2 cellular contexts compared by ENCODE assay signal in genomic region chr20:2692886-2693285, GRCh38.
TF ChIP-seq lines count a peak whose summit lies in the region.

No MANE protein-coding gene starts in this region.

TF ChIP-seq in HEK293, 187 proteins besides CTCF, POLR2A, EP300 and RAD21:
- TF ChIP-seq, protein P1, sequence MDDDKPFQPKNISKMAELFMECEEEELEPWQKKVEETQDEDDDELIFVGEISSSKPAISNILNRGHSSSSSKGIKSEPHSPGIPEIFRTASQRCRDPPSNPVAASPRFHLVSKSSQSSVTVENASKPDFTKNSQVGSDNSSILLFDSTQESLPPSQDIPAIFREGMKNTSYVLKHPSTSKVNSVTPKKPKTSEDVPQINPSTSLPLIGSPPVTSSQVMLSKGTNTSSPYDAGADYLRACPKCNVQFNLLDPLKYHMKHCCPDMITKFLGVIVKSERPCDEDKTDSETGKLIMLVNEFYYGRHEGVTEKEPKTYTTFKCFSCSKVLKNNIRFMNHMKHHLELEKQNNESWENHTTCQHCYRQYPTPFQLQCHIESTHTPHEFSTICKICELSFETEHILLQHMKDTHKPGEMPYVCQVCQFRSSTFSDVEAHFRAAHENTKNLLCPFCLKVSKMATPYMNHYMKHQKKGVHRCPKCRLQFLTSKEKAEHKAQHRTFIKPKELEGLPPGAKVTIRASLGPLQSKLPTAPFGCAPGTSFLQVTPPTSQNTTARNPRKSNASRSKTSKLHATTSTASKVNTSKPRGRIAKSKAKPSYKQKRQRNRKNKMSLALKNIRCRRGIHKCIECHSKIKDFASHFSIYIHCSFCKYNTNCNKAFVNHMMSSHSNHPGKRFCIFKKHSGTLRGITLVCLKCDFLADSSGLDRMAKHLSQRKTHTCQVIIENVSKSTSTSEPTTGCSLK (tag by site-specific recombination; IDR thresholded peaks at IDR 0.05) = no peak
- TF ChIP-seq ZNF175 (tag by site-specific recombination; IDR thresholded peaks at IDR 0.05) (no peak), OSR2 (tag by site-specific recombination; IDR thresholded peaks at IDR 0.05) (no peak), ZNF600 (tag by site-specific recombination; IDR thresholded peaks at IDR 0.05) (no peak), ZNF48 (tag by site-specific recombination; IDR thresholded peaks at IDR 0.05) (no peak), ZNF830 (tag by site-specific recombination; IDR thresholded peaks at IDR 0.05; ENCODE audit: low read depth) (no peak), KLF7 (tag by site-specific recombination; IDR thresholded peaks at IDR 0.05; ENCODE audit: borderline replicate concordance) (no peak), PRDM10 (tag by site-specific recombination; IDR thresholded peaks at IDR 0.05) (no peak), BCL11A (tag by site-specific recombination; IDR thresholded peaks at IDR 0.05; ENCODE audit: low read depth) (no peak), ZNF677 (tag by site-specific recombination; IDR thresholded peaks at IDR 0.05) (no peak)
- TF ChIP-seq, protein P2, sequence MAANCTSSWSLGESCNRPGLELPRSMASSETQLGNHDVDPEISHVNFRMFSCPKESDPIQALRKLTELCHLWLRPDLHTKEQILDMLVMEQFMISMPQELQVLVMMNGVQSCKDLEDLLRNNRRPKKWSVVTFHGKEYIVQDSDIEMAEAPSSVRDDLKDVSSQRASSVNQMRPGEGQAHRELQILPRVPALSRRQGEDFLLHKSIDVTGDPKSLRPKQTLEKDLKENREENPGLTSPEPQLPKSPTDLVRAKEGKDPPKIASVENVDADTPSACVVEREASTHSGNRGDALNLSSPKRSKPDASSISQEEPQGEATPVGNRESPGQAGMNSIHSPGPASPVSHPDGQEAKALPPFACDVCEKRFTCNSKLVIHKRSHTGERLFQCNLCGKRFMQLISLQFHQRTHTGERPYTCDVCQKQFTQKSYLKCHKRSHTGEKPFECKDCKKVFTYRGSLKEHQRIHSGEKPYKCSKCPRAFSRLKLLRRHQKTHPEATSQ (tag by site-specific recombination; IDR thresholded peaks at IDR 0.05) = no peak
- TF ChIP-seq, protein P3, sequence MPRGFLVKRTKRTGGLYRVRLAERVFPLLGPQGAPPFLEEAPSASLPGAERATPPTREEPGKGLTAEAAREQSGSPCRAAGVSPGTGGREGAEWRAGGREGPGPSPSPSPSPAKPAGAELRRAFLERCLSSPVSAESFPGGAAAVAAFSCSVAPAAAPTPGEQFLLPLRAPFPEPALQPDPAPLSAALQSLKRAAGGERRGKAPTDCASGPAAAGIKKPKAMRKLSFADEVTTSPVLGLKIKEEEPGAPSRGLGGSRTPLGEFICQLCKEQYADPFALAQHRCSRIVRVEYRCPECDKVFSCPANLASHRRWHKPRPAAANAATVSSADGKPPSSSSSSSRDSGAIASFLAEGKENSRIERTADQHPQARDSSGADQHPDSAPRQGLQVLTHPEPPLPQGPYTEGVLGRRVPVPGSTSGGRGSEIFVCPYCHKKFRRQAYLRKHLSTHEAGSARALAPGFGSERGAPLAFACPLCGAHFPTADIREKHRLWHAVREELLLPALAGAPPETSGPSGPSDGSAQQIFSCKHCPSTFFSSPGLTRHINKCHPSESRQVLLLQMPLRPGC (tag by site-specific recombination; IDR thresholded peaks at IDR 0.05) = no peak
TF ChIP-seq in HEK293: peak in this region for 0.

TF ChIP-seq in K562, 482 proteins besides CTCF, POLR2A, EP300 and RAD21:
- TF ChIP-seq VEZF1 (CRISPR knock-in tag; IDR thresholded peaks at IDR 0.05) = 0 out of 2 replicates have a peak, but pooled peaks have one; percentile 36
- TF ChIP-seq HMGXB4 (CRISPR knock-in tag; IDR thresholded peaks at IDR 0.05) = no peak
- TF ChIP-seq TSHZ1 (CRISPR knock-in tag; IDR thresholded peaks at IDR 0.05) = no peak
